16 cellular contexts compared by ENCODE assay signal in the genomic region with DNA sequence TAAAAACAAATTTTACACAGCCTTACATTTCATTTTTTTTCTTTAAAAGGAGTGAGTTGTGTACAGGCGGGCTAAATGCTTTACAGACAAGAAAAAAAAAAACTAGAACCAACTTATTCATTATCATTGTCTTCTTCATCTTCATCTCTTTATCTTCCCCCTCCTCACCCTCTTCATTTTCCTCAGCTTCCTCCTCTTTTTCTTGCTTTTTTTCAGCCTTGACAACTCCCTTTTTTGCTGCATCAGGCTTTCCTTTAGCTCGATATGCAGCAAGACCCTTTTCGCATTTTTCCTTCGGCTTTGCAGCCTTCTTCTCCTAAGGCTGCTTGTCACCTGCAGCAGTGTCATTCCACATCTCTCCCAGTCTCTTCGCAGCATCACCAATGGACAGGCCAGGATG.
DNase-seq lines count a peak whose midpoint lies in the region; ATAC-seq, FAIRE-seq and TF ChIP-seq lines count a peak whose summit lies in the region.
"Had no signal": no experiment of that assay in that cellular context is flagged by ENCODE, and none has a peak within 500 bp of the region (broad histone marks: within the 10 kb centered on the region; RNA-seq: fewer than 3 reads in every experiment).

No MANE protein-coding gene starts in this region.

- H3K27ac ChIP-seq in HepG2 (ENCODE audit: extremely low read length, insufficient read depth, low read length), result no peak overlapping the region
- H3K27ac ChIP-seq in right lobe of liver, result no peak overlapping the region
- no peak overlapping the region for H3K27ac ChIP-seq in MM.1S (ENCODE audit: low read length)
- H3K27ac ChIP-seq in K562 (ENCODE audit: extremely low read depth, low read depth, low read length), result no peak overlapping the region
- H3K27ac ChIP-seq in lower lobe of right lung, result no peak overlapping the region

- TF ChIP-seq CTCF in HepG2 (CRISPR knock-in tag; IDR thresholded peaks at IDR 0.05), result no peak
- TF ChIP-seq CTCF in right lobe of liver (IDR thresholded peaks at IDR 0.05), result no peak
- TF ChIP-seq CTCF in MM.1S (IDR thresholded peaks at IDR 0.05; ENCODE audit: low read length), result no peak
- no peak for TF ChIP-seq CTCF in K562 (IDR thresholded peaks at IDR 0.05 in 2 of 3, conservative IDR thresholded peaks at IDR 0.05 in 1 of 3; ENCODE audit: insufficient read depth in 2 of 3, low read depth in 1 of 3, low read length in 3 of 3)
- TF ChIP-seq CTCF in lower lobe of right lung (IDR thresholded peaks at IDR 0.05), result no peak

- ATAC-seq in HepG2 (no peak; the same call in 2 of the 3 replicates), right lobe of liver (no peak), K562 (no peak), lower lobe of right lung (no peak)
- ATAC-seq in stimulated activated memory B cell treated with anti-CD40 and anti-IgM and Interleukin-4, amounts not matched to agents 10 μg/mL and 1 μg/mL and 100 μg/mL, for 72 hours, result no peak

- H3K9ac ChIP-seq in HepG2 (ENCODE audit: insufficient read depth, low read depth, low read length), result no peak overlapping the region
- no peak overlapping the region for H3K9ac ChIP-seq in MM.1S (ENCODE audit: low read length)
- H3K9ac ChIP-seq in K562 (ENCODE audit: insufficient read depth in 1 of 2, low read depth in 2 of 2, low read length in 2 of 2), result no peak overlapping the region

- H2AFZ ChIP-seq in HepG2 (ENCODE audit: low read length) (no peak overlapping the region), MM.1S (ENCODE audit: low read length) (no peak overlapping the region), K562 (ENCODE audit: low read depth, low read length) (no peak overlapping the region)

- H3K4me2 ChIP-seq in HepG2 (ENCODE audit: low read depth, low read length), result 0 out of 2 replicates have a peak overlapping the region, but pooled peaks have one; percentile 34
- H3K4me2 ChIP-seq in MM.1S (ENCODE audit: low read depth, low read length), result peak overlapping the region; percentile 68; the same call in 1 of the 2 replicates
- no peak overlapping the region for H3K4me2 ChIP-seq in K562 (ENCODE audit: insufficient read depth, low read length)

- TF ChIP-seq RAD21 in HepG2 (CRISPR knock-in tag; IDR thresholded peaks at IDR 0.05) (no peak), K562 (CRISPR knock-in tag; conservative IDR thresholded peaks at IDR 0.05 in 1 of 2, IDR thresholded peaks at IDR 0.05 in 1 of 2) (no peak)

- WGBS in HepG2 (ENCODE audit: low lambda C conversion rate), result 61% methylated on average over 5 of the region's 5 CpGs
- WGBS in right lobe of liver (ENCODE audit: insufficient coverage, low coverage, low lambda C conversion rate, missing lambda C conversion rate), result 82% methylated on average over 5 of the region's 5 CpGs
- WGBS in K562 (ENCODE audit: insufficient coverage, low coverage, missing lambda C conversion rate), result 40% methylated on average over 5 of the region's 5 CpGs

- peak overlapping the region; percentile 62 for H3K27ac Mint-ChIP-seq in stimulated activated memory B cell treated with anti-CD40 and anti-IgM and Interleukin-4, amounts not matched to agents 10 μg/mL and 1 μg/mL and 100 μg/mL, for 72 hours
- H3K27ac Mint-ChIP-seq: CD4-positive, alpha-beta T cell had no signal

- no TSS peak for BruUV-seq in HepG2 (replicated peaks; lab: Mats Ljungman, UMichigan)
- no TSS peak for BruUV-seq in K562 (replicated peaks; lab: Mats Ljungman, UMichigan)

- POLR2A ChIA-PET in HepG2 (lab: Yijun Ruan, JAX) (no interaction called here), K562 (lab: Yijun Ruan, JAX) (interaction anchor here (0.6 kb wide), 1 partner anchor 20 kb away, joined by 3 read pairs; no protein-coding TSS in a partner anchor)

- no peak for FAIRE-seq in HepG2 (lab: Jason Lieb, UNC)
- no peak for FAIRE-seq in K562 (lab: Jason Lieb, UNC)

- peaks cover 13% of the 10 kb centered on the region for H3K36me3 Mint-ChIP-seq in stimulated activated memory B cell treated with anti-CD40 and anti-IgM and Interleukin-4, amounts not matched to agents 10 μg/mL and 1 μg/mL and 100 μg/mL, for 72 hours

- H3K4me3 Mint-ChIP-seq in stimulated activated memory B cell treated with anti-CD40 and anti-IgM and Interleukin-4, amounts not matched to agents 10 μg/mL and 1 μg/mL and 100 μg/mL, for 72 hours, result no peak overlapping the region

- H3K9me3 ChIP-seq in HepG2 (ENCODE audit: low read length) (no peaks in the 10 kb centered on the region), right lobe of liver (no peaks in the 10 kb centered on the region), MM.1S (replicated peaks; ENCODE audit: insufficient read depth, low read length) (no peaks in the 10 kb centered on the region), K562 (replicated peaks; ENCODE audit: control insufficient read depth, insufficient read depth, low read depth, low read length) (no peaks in the 10 kb centered on the region), lower lobe of right lung (no peaks in the 10 kb centered on the region)

- H3K9me3 Mint-ChIP-seq in stimulated activated memory B cell treated with anti-CD40 and anti-IgM and Interleukin-4, amounts not matched to agents 10 μg/mL and 1 μg/mL and 100 μg/mL, for 72 hours, result peaks cover 3% of the 10 kb centered on the region
- H3K9me3 Mint-ChIP-seq: CD4-positive, alpha-beta T cell had no signal

- TF ChIP-seq POLR2A in HepG2 (IDR thresholded peaks at IDR 0.05; ENCODE audit: insufficient read depth in 1 of 2, low read depth in 2 of 2, low read length in 2 of 2) (no peak), right lobe of liver (IDR thresholded peaks at IDR 0.05) (no peak), K562 (conservative IDR thresholded peaks at IDR 0.05) (no peak)

- H3K4me3 ChIP-seq in HepG2 (replicated peaks in 1 of 3; ENCODE audit: insufficient read depth in 1 of 3, low read depth in 2 of 3, low read length in 3 of 3), result no peak overlapping the region
- H3K4me3 ChIP-seq in right lobe of liver, result no peak overlapping the region
- peak overlapping the region; percentile 36; the same call in 1 of the 2 replicates for H3K4me3 ChIP-seq in MM.1S (ENCODE audit: low read length)
- H3K4me3 ChIP-seq in K562, result no peak overlapping the region
- H3K4me3 ChIP-seq in lower lobe of right lung, result no peak overlapping the region

- H3K9me1 ChIP-seq in K562 (ENCODE audit: control insufficient read depth, insufficient read depth, low read length), result no peaks in the 10 kb centered on the region

- intact Hi-C loops in HepG2 (cut with micrococcal nuclease; ENCODE audit: unreplicated experiment), result no loop called here
- intact Hi-C loops in right lobe of liver (cut with DNase I), result no loop called here
- intact Hi-C loops in K562 (cut with micrococcal nuclease), result no loop called here
- intact Hi-C loops in lower lobe of right lung (cut with DNase I), result no loop called here

- no peaks in the 10 kb centered on the region for H3K79me2 ChIP-seq in HepG2 (ENCODE audit: insufficient read depth, low read length)
- H3K79me2 ChIP-seq in MM.1S (ENCODE audit: low read length), result no peaks in the 10 kb centered on the region
- no peaks in the 10 kb centered on the region for H3K79me2 ChIP-seq in K562 (ENCODE audit: control insufficient read depth, insufficient read depth, low read length)

- H3K27me3 Mint-ChIP-seq in stimulated activated memory B cell treated with anti-CD40 and anti-IgM and Interleukin-4, amounts not matched to agents 10 μg/mL and 1 μg/mL and 100 μg/mL, for 72 hours, result no peaks in the 10 kb centered on the region
- H3K27me3 Mint-ChIP-seq: CD4-positive, alpha-beta T cell had no signal

- no peaks in the 10 kb centered on the region for H3K9me2 ChIP-seq in MM.1S (replicated peaks; ENCODE audit: insufficient read depth, low read length)

- in situ Hi-C loops in HepG2 (cut with HindIII; ENCODE audit: extremely low pct_ligation_motif_present, low pct_unique_long_range_greater_than_20kb) (no loop called here), K562 (cut with MboI) (no loop called here)

- CTCF ChIA-PET in HepG2 (lab: Yijun Ruan, JAX; ENCODE audit: low intra/inter-chr PET ratio, low total read pairs), result no interaction called here
- CTCF ChIA-PET in K562 (lab: Yijun Ruan, JAX; ENCODE audit: low intra/inter-chr PET ratio), result interaction anchor here (0.5 to 0.6 kb wide), 2 partner anchors 27 to 399 kb away, joined by 3 to 4 read pairs; no protein-coding TSS in a partner anchor

- H3F3A ChIP-seq in MM.1S (ENCODE audit: insufficient read depth, low read length), result 0 out of 2 replicates have a peak, but pooled peaks cover 5% of the 10 kb centered on the region

- H3K27me3 ChIP-seq in HepG2 (ENCODE audit: control insufficient read depth in 1 of 2, insufficient read depth in 2 of 2, low read length in 2 of 2) (peaks cover 3 to 5% of the 10 kb centered on the region in 2 experiments; a peak in 2 of 5 replicates), right lobe of liver (no peaks in the 10 kb centered on the region), MM.1S (replicated peaks; ENCODE audit: insufficient read depth, low read length) (no peaks in the 10 kb centered on the region), K562 (ENCODE audit: control insufficient read depth in 2 of 2, insufficient read depth in 2 of 2, low read length in 2 of 2) (peaks cover 0 to 2% of the 10 kb centered on the region in 2 experiments; a peak in 2 of 5 replicates), lower lobe of right lung (ENCODE audit: low read depth) (no peaks in the 10 kb centered on the region)

- H3K36me3 ChIP-seq in HepG2 (replicated peaks in 1 of 2; ENCODE audit: control insufficient read depth in 1 of 2, insufficient read depth in 2 of 2, low read length in 2 of 2), result no peaks in the 10 kb centered on the region
- H3K36me3 ChIP-seq in right lobe of liver, result no peaks in the 10 kb centered on the region
- no peaks in the 10 kb centered on the region for H3K36me3 ChIP-seq in MM.1S (replicated peaks; ENCODE audit: insufficient read depth, low read length)
- no peaks in the 10 kb centered on the region for H3K36me3 ChIP-seq in K562 (ENCODE audit: control insufficient read depth, insufficient read depth, low read length)
- H3K36me3 ChIP-seq in lower lobe of right lung, result no peaks in the 10 kb centered on the region

- no peak for DNase-seq in HepG2 (ENCODE audit: low spot score)
- DNase-seq in right lobe of liver, result no peak
- DNase-seq in MM.1S, result no peak
- DNase-seq in K562 (ENCODE audit: extremely low read depth in 1 of 4, low spot score in 3 of 4), result no peak
- no peak for DNase-seq in lower lobe of right lung
- DNase-seq in SW 1271 (lab: John Stamatoyannopoulos, UW), result no peak
- DNase-seq: CD4-positive, alpha-beta T cell; H7; IMR-90; NCI-H187; NCI-H226; NCI-H69; NK-92 treated with Interleukin-12 subunit alpha and Interleukin-12 subunit beta, amount 100 ng/mL, for 24 hours; OCI-M1; RPMI8226 had no signal

- peaks cover 72% of the 10 kb centered on the region for H3K4me1 Mint-ChIP-seq in stimulated activated memory B cell treated with anti-CD40 and anti-IgM and Interleukin-4, amounts not matched to agents 10 μg/mL and 1 μg/mL and 100 μg/mL, for 72 hours

- H3K4me1 ChIP-seq in HepG2 (ENCODE audit: insufficient read depth, low read length) (no peaks in the 10 kb centered on the region), right lobe of liver (no peaks in the 10 kb centered on the region), MM.1S (ENCODE audit: low read length) (peaks cover 15% of the 10 kb centered on the region; the same call in 1 of the 2 replicates), K562 (replicated peaks in 1 of 2; ENCODE audit: control insufficient read depth in 2 of 2, insufficient read depth in 2 of 2, low read length in 2 of 2) (no peaks in the 10 kb centered on the region), lower lobe of right lung (peaks cover under 1% of the 10 kb centered on the region)

- TF ChIP-seq EP300 in HepG2 (IDR thresholded peaks at IDR 0.05; ENCODE audit: low read depth in 2 of 2, low read length in 2 of 2) (no peak), HepG2 (CRISPR knock-in tag; IDR thresholded peaks at IDR 0.05; ENCODE audit: borderline replicate concordance) (no peak), K562 (IDR thresholded peaks at IDR 0.05; ENCODE audit: low read length) (no peak)

- H4K20me1 ChIP-seq in HepG2 (ENCODE audit: insufficient read depth, low read length) (no peaks in the 10 kb centered on the region), MM.1S (ENCODE audit: insufficient read depth, low read length) (no peaks in the 10 kb centered on the region), K562 (replicated peaks; ENCODE audit: control insufficient read depth, insufficient read depth, low read length) (no peaks in the 10 kb centered on the region)
